Comparison of ENCODE assay signal across 14 cellular contexts in the genomic region with DNA sequence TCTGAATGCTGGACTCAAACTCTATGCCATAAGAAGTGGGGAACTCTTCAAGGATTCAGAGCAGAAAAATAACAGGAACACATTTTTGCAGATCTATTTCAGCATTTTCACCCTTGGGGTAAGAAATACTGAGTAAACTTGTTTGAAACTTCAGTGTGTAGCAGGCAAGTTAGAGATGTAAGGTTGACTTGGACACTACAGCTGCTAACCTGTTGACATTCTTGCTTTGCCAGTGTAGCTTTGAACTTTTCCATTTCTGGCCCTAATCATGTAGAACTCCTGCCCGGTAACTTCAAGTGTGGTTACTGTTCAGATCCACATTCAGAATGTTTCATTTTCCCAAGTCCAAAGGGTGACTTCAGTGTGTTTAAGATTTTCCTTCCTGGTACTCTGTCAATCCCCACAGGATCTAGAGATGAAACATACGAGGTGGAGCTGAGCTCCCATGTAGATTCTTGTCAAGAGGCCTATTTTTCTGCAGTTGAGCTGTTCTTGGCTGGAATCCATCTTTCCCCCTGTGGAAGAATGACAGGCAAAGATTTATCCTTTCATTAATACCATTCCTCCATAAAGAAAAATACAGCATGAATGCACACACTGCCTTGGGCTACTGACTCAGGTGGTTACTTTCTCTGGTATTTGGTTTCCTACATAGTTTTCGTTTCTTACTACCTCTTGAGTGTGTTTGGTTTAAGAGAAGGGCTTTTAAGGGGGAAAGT. TPM values are rescaled to one million over a fixed set of nuclear protein-coding genes. Genes with fewer than 3 reads are reported as not detected.
DNase-seq lines count a peak whose midpoint lies in the region; ATAC-seq and TF ChIP-seq lines count a peak whose summit lies in the region.
"Had no signal": no experiment of that assay in that cellular context is flagged by ENCODE, and none has a peak within 500 bp of the region (broad histone marks: within the 10 kb centered on the region; RNA-seq: fewer than 3 reads in every experiment).

No MANE protein-coding gene starts in this region.

- H2AK9ac ChIP-seq in IMR-90 (replicated peaks; ENCODE audit: low read depth, low read length, poor library complexity), result no peak overlapping the region

- H3K27ac ChIP-seq in IMR-90 (ENCODE audit: insufficient read depth, low read length), result no peak overlapping the region
- H3K27ac ChIP-seq: tibial artery had no signal

- TF ChIP-seq RAD21 in IMR-90 (IDR thresholded peaks at IDR 0.05; ENCODE audit: low read length), result no peak

- POLR2A ChIA-PET in AG04449 (lab: Yijun Ruan, JAX) (interaction anchor here (0.6 kb wide), 1 partner anchor 37 kb away, joined by 3 read pairs; no protein-coding TSS in a partner anchor), IMR-90 (lab: Charles Lee; ENCODE audit: unreplicated experiment) (interaction anchor here (0.5 kb wide), 1 partner anchor 12 kb away, joined by 3 read pairs; no protein-coding TSS in a partner anchor), MCF 10A (lab: Yijun Ruan, JAX) (interaction anchor here (1.0 to 6.3 kb wide), 8 partner anchors 11 to 190 kb away, joined by 3 to 53 read pairs (median 4); partner anchors contain the start of gene FHDC1)

- TF ChIP-seq POLR2A in IMR-90 (IDR thresholded peaks at IDR 0.05; ENCODE audit: low read depth, low read length), result no peak

- H2BK15ac ChIP-seq in IMR-90 (ENCODE audit: low read depth, low read length), result no peak overlapping the region

- H3K27me3 Mint-ChIP-seq in MCF 10A (ENCODE audit: insufficient read depth, unreplicated experiment), result no peaks in the 10 kb centered on the region

- BruUV-seq in IMR-90 (replicated peaks; lab: Mats Ljungman, UMichigan) (no TSS peak), MCF 10A (replicated peaks; lab: Mats Ljungman, UMichigan) (no TSS peak)

- H2AFZ ChIP-seq in IMR-90 (replicated peaks; ENCODE audit: low read length, poor library complexity), result no peak overlapping the region

- no peak overlapping the region for H3K56ac ChIP-seq in IMR-90 (ENCODE audit: extremely low read depth, insufficient read depth, low read length)

- peak overlapping the region; percentile 92 for H3K27ac Mint-ChIP-seq in MCF 10A (ENCODE audit: low read depth, unreplicated experiment)
- H3K27ac Mint-ChIP-seq: activated T-cell treated with anti-CD3 and anti-CD28 coated beads, Interleukin-2, amount 50 U/mL, for 72 hours; natural killer cell had no signal

- H3K9me1 ChIP-seq in IMR-90 (ENCODE audit: insufficient read depth, low read length), result peaks cover 8% of the 10 kb centered on the region

- TF ChIP-seq CTCF in AG04449 (IDR thresholded peaks at IDR 0.05; ENCODE audit: insufficient read depth, low read length, missing control alignments) (no peak), IMR-90 (conservative IDR thresholded peaks at IDR 0.05; ENCODE audit: low read depth, low read length) (no peak), MCF 10A (IDR thresholded peaks at IDR 0.05; ENCODE audit: unreplicated experiment) (no peak)

- WGBS in IMR-90 (ENCODE audit: extremely low coverage in 2 of 2, insufficient read length in 1 of 2), 2 experiments, result 80% methylated on average over 1 of the region's 3 CpGs; no CpG with 5 or more reads in 1 of the 2 experiments

- DNase-seq in AG04449 (ENCODE audit: low read depth, low spot score), result peak; percentile 53
- DNase-seq in IMR-90, result peak; percentile 47
- DNase-seq in MCF 10A (ENCODE audit: unreplicated experiment), result peak; percentile 77
- no peak for DNase-seq in left colon
- DNase-seq in DMS153 (lab: John Stamatoyannopoulos, UW), result no peak
- DNase-seq in MG63, result no peak
- DNase-seq in COR-L47 (lab: John Stamatoyannopoulos, UW), result no peak
- DNase-seq: activated CD4-positive, alpha-beta T cell treated with anti-CD3 and anti-CD28 coated beads for 1 hour; activated T-cell treated with anti-CD3 and anti-CD28 coated beads, Interleukin-2, amount 50 U/mL, for 72 hours; DND-41; natural killer cell; NCI-H1417 treated with DMSO at 0.1 percent for 48 hours; tibial artery had no signal

- intact Hi-C loops in IMR-90 (cut with micrococcal nuclease) (no loop called here), MCF 10A (cut with micrococcal nuclease) (loop anchor here (5.0 kb wide), 1 partner anchor 33 kb away; the partner anchor contains the start of gene FHDC1), left colon (cut with DNase I, micrococcal nuclease) (no loop called here)

- H4K8ac ChIP-seq in IMR-90 (ENCODE audit: low read depth in 2 of 2, low read length in 2 of 2), result no peak overlapping the region; a peak in 1 of 4 replicates

- no peak overlapping the region for H2AK5ac ChIP-seq in IMR-90 (ENCODE audit: low read depth, low read length)

- H3K27me3 ChIP-seq in IMR-90 (ENCODE audit: control insufficient read depth, insufficient read depth, low read length) (no peaks in the 10 kb centered on the region), MG63 (no peaks in the 10 kb centered on the region)
- H3K27me3 ChIP-seq: tibial artery had no signal

- H3K4me1 Mint-ChIP-seq in MCF 10A (ENCODE audit: insufficient read depth, unreplicated experiment), result peaks cover 36% of the 10 kb centered on the region
- H3K4me1 Mint-ChIP-seq: natural killer cell had no signal

- H3K36me3 ChIP-seq in IMR-90 (ENCODE audit: control insufficient read depth, insufficient read depth, low read length) (no peaks in the 10 kb centered on the region), MG63 (no peaks in the 10 kb centered on the region)

- H3K4me2 ChIP-seq in IMR-90 (ENCODE audit: low read depth, low read length), result no peak overlapping the region; the same call in 1 of the 2 replicates

- peaks cover 21% of the 10 kb centered on the region for H3K36me3 Mint-ChIP-seq in MCF 10A (ENCODE audit: insufficient read depth, unreplicated experiment)
- H3K36me3 Mint-ChIP-seq: natural killer cell had no signal

- no peaks in the 10 kb centered on the region for H3K79me1 ChIP-seq in IMR-90 (ENCODE audit: low read depth in 1 of 2, low read length in 2 of 2)

- in situ Hi-C loops in IMR-90 (cut with MboI; ENCODE audit: low sequenced_read_pairs), result no loop called here

- 0 out of 2 replicates have a peak overlapping the region, but pooled peaks have one; percentile 14 for H3K4ac ChIP-seq in IMR-90 (ENCODE audit: low read depth, low read length)

- no peak overlapping the region; the same call in 1 of the 2 replicates for H4K91ac ChIP-seq in IMR-90 (ENCODE audit: insufficient read depth, low read depth, low read length)

- H3K4me3 ChIP-seq in AG04449 (ENCODE audit: low read depth, low read length) (no peak overlapping the region), IMR-90 (ENCODE audit: insufficient read depth, low read depth, low read length) (no peak overlapping the region), MG63 (no peak overlapping the region)
- H3K4me3 ChIP-seq: tibial artery had no signal

- H3K9me3 Mint-ChIP-seq in MCF 10A (ENCODE audit: unreplicated experiment), result no peaks in the 10 kb centered on the region
- H3K9me3 Mint-ChIP-seq: activated T-cell treated with anti-CD3 and anti-CD28 coated beads, Interleukin-2, amount 50 U/mL, for 72 hours; natural killer cell had no signal

- no peak overlapping the region for H2BK5ac ChIP-seq in IMR-90 (ENCODE audit: low read depth, low read length, poor library complexity, severe bottlenecking)

- peak overlapping the region; percentile 45; the same call in 1 of the 2 replicates for H2BK120ac ChIP-seq in IMR-90 (ENCODE audit: low read depth, low read length)

- H4K20me1 ChIP-seq in IMR-90 (ENCODE audit: insufficient read depth, low read length), result no peaks in the 10 kb centered on the region

- H3K9me3 ChIP-seq in IMR-90 (ENCODE audit: control insufficient read depth, insufficient read depth, low read length), result no peaks in the 10 kb centered on the region
- H3K9me3 ChIP-seq in MG63, result no peaks in the 10 kb centered on the region
- H3K9me3 ChIP-seq: tibial artery had no signal

- no peak overlapping the region for H3K9ac ChIP-seq in IMR-90 (ENCODE audit: low read depth, low read length)

- peak overlapping the region; percentile 12 for H3K4me3 Mint-ChIP-seq in MCF 10A (ENCODE audit: unreplicated experiment)
- H3K4me3 Mint-ChIP-seq: activated T-cell treated with anti-CD3 and anti-CD28 coated beads, Interleukin-2, amount 50 U/mL, for 72 hours; natural killer cell had no signal

- H3K18ac ChIP-seq in IMR-90 (ENCODE audit: low read depth, low read length), result no peak overlapping the region

- H3K4me1 ChIP-seq in IMR-90 (ENCODE audit: control insufficient read depth, insufficient read depth, low read length), result peaks cover 5% of the 10 kb centered on the region

- CTCF ChIA-PET in AG04449 (lab: Yijun Ruan, JAX), result interaction anchor here (0.9 to 1.4 kb wide), 3 partner anchors 14 to 158 kb away, joined by 3 read pairs; no protein-coding TSS in a partner anchor
- CTCF ChIA-PET in IMR-90 (lab: Yijun Ruan, JAX), result interaction anchor here (0.5 to 0.9 kb wide), 2 partner anchors 10 to 165 kb away, joined by 3 to 9 read pairs; no protein-coding TSS in a partner anchor
- CTCF ChIA-PET in MCF 10A (lab: Yijun Ruan, JAX), result interaction anchor here (0.9 to 1.7 kb wide), 7 partner anchors 24 to 597 kb away, joined by 3 to 4 read pairs (median 3); no protein-coding TSS in a partner anchor

- no peak overlapping the region for H3K23ac ChIP-seq in IMR-90 (ENCODE audit: low read depth, low read length)

- no peak overlapping the region for H4K5ac ChIP-seq in IMR-90 (ENCODE audit: low read depth, low read length)

- dilution Hi-C loops in IMR-90 (cut with HindIII; ENCODE audit: low sequenced_read_pairs, unreplicated experiment), result no loop called here

- ATAC-seq in IMR-90 (ENCODE audit: low read depth) (no peak), left colon (peak; percentile 87), HG03378 (IDR thresholded peaks at IDR 0.05; ENCODE audit: unreplicated experiment) (no peak)
- ATAC-seq: activated T-cell treated with anti-CD3 and anti-CD28 coated beads, Interleukin-2, amount 50 U/mL, for 72 hours; natural killer cell had no signal

- H2BK20ac ChIP-seq in IMR-90 (ENCODE audit: low read depth, low read length), result no peak overlapping the region

- no peak overlapping the region for H3K14ac ChIP-seq in IMR-90 (replicated peaks; ENCODE audit: low read depth, low read length)

TF ChIP-seq in IMR-90, 13 proteins besides CTCF, POLR2A, EP300 and RAD21:
- TF ChIP-seq ELK1 (IDR thresholded peaks at IDR 0.05; ENCODE audit: borderline replicate concordance, low read depth, low read length), result no peak

RNA-seq across cellular contexts. Expression of gene FHDC1, which starts 34.1 kb away (rescaled TPM):
- total RNA-seq in IMR-90 (2012; rRNA removed), result under 0.01 TPM in 2 replicates
- 0.09 and 0.10 TPM in 2 replicates for polyA plus RNA-seq in IMR-90 (2012; rRNA removed)
- 0.03 and 0.05 TPM in 2 replicates for polyA plus RNA-seq in IMR-90 (2012; cell fraction: cytosol; rRNA removed)
- 0.21 and 0.32 TPM in 2 replicates for polyA plus RNA-seq in IMR-90 (2012; cell fraction: nucleus; rRNA removed; ENCODE audit: low replicate concordance)
- total RNA-seq in MCF 10A (2022), result 2.0 and 2.7 TPM in 2 replicates
- total RNA-seq in left colon, result 10 to 100 TPM; 14.9 to 15.2 TPM
- total RNA-seq in MG63 (2014; rRNA removed; shearing (Covaris generic); ENCODE audit: low replicate concordance), result 0.02 and 0.07 TPM in 2 replicates

Comparison
In these comparisons a context has a peak if more than half of its experiments do, and no peak if none do; other contexts are left out.
1. DNase-seq: peak in AG04449 (single experiment), IMR-90 (single experiment) and MCF 10A (single experiment); none in left colon (0 of 2), DMS153 (single experiment), MG63 (single experiment) and COR-L47 (single experiment).